5 cellular contexts compared by ENCODE assay signal in the genomic region with DNA sequence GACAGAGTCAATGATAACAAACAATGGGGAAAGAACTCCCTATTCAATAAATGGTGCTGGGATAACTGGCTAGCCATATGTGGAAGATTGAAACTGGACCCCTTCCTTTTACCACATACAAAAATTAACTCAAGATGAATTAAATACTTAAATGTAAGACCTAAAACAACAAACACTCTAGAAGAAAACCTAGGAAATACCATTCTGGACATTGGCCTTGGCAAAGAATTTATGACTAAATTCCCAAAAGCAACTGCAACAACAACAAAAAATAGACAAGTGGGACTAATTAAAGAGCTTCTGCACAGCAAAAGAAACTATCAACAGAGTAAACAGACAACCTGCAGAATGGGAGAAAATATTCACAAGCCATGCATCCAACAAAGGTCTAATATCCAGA. TPM values are rescaled to one million over a fixed set of nuclear protein-coding genes. Genes with fewer than 3 reads are reported as not detected.
"Had no signal": no experiment of that assay in that cellular context is flagged by ENCODE, and none has a peak within 500 bp of the region (broad histone marks: within the 10 kb centered on the region; RNA-seq: fewer than 3 reads in every experiment).

No MANE protein-coding gene starts in this region.

RNA-seq across cellular contexts. Expression of a gene that starts 4.4 kb away (rescaled TPM):
- total RNA-seq: HepG2, HT-29, HT1080, IMR-90, K562 had no signal
